Comparison of ENCODE assay signal across 1 cellular context in genomic region chr6:41789937-41790502, GRCh38.
A peak's percentile ranks its signal among the peaks of the same experiment; 100 is the strongest.
TF ChIP-seq lines count a peak whose summit lies in the region.

No MANE protein-coding gene starts in this region.

TF ChIP-seq in H1, 55 proteins besides CTCF, POLR2A, EP300 and RAD21:
- TF ChIP-seq RXRA (IDR thresholded peaks at IDR 0.05; ENCODE audit: insufficient read depth, low read depth, low read length) (no peak), GTF2F1 (IDR thresholded peaks at IDR 0.05; ENCODE audit: borderline replicate concordance, low read depth, low read length) (no peak), POLR2AphosphoS5 (IDR thresholded peaks at IDR 0.05; ENCODE audit: low read depth, low read length) (peak; percentile 48; the same call in 1 of the 2 replicates), RNF2 (IDR thresholded peaks at IDR 0.05; ENCODE audit: borderline replicate concordance, low read depth, low read length, missing control alignments, poor library complexity, severe bottlenecking) (no peak), SP4 (IDR thresholded peaks at IDR 0.05; ENCODE audit: low read length) (no peak)
- TF ChIP-seq, protein P1, sequence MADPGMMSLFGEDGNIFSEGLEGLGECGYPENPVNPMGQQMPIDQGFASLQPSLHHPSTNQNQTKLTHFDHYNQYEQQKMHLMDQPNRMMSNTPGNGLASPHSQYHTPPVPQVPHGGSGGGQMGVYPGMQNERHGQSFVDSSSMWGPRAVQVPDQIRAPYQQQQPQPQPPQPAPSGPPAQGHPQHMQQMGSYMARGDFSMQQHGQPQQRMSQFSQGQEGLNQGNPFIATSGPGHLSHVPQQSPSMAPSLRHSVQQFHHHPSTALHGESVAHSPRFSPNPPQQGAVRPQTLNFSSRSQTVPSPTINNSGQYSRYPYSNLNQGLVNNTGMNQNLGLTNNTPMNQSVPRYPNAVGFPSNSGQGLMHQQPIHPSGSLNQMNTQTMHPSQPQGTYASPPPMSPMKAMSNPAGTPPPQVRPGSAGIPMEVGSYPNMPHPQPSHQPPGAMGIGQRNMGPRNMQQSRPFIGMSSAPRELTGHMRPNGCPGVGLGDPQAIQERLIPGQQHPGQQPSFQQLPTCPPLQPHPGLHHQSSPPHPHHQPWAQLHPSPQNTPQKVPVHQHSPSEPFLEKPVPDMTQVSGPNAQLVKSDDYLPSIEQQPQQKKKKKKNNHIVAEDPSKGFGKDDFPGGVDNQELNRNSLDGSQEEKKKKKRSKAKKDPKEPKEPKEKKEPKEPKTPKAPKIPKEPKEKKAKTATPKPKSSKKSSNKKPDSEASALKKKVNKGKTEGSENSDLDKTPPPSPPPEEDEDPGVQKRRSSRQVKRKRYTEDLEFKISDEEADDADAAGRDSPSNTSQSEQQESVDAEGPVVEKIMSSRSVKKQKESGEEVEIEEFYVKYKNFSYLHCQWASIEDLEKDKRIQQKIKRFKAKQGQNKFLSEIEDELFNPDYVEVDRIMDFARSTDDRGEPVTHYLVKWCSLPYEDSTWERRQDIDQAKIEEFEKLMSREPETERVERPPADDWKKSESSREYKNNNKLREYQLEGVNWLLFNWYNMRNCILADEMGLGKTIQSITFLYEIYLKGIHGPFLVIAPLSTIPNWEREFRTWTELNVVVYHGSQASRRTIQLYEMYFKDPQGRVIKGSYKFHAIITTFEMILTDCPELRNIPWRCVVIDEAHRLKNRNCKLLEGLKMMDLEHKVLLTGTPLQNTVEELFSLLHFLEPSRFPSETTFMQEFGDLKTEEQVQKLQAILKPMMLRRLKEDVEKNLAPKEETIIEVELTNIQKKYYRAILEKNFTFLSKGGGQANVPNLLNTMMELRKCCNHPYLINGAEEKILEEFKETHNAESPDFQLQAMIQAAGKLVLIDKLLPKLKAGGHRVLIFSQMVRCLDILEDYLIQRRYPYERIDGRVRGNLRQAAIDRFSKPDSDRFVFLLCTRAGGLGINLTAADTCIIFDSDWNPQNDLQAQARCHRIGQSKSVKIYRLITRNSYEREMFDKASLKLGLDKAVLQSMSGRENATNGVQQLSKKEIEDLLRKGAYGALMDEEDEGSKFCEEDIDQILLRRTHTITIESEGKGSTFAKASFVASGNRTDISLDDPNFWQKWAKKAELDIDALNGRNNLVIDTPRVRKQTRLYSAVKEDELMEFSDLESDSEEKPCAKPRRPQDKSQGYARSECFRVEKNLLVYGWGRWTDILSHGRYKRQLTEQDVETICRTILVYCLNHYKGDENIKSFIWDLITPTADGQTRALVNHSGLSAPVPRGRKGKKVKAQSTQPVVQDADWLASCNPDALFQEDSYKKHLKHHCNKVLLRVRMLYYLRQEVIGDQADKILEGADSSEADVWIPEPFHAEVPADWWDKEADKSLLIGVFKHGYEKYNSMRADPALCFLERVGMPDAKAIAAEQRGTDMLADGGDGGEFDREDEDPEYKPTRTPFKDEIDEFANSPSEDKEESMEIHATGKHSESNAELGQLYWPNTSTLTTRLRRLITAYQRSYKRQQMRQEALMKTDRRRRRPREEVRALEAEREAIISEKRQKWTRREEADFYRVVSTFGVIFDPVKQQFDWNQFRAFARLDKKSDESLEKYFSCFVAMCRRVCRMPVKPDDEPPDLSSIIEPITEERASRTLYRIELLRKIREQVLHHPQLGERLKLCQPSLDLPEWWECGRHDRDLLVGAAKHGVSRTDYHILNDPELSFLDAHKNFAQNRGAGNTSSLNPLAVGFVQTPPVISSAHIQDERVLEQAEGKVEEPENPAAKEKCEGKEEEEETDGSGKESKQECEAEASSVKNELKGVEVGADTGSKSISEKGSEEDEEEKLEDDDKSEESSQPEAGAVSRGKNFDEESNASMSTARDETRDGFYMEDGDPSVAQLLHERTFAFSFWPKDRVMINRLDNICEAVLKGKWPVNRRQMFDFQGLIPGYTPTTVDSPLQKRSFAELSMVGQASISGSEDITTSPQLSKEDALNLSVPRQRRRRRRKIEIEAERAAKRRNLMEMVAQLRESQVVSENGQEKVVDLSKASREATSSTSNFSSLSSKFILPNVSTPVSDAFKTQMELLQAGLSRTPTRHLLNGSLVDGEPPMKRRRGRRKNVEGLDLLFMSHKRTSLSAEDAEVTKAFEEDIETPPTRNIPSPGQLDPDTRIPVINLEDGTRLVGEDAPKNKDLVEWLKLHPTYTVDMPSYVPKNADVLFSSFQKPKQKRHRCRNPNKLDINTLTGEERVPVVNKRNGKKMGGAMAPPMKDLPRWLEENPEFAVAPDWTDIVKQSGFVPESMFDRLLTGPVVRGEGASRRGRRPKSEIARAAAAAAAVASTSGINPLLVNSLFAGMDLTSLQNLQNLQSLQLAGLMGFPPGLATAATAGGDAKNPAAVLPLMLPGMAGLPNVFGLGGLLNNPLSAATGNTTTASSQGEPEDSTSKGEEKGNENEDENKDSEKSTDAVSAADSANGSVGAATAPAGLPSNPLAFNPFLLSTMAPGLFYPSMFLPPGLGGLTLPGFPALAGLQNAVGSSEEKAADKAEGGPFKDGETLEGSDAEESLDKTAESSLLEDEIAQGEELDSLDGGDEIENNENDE (IDR thresholded peaks at IDR 0.05; ENCODE audit: insufficient replicate concordance, low read length), result no peak
